In the genomic region with DNA sequence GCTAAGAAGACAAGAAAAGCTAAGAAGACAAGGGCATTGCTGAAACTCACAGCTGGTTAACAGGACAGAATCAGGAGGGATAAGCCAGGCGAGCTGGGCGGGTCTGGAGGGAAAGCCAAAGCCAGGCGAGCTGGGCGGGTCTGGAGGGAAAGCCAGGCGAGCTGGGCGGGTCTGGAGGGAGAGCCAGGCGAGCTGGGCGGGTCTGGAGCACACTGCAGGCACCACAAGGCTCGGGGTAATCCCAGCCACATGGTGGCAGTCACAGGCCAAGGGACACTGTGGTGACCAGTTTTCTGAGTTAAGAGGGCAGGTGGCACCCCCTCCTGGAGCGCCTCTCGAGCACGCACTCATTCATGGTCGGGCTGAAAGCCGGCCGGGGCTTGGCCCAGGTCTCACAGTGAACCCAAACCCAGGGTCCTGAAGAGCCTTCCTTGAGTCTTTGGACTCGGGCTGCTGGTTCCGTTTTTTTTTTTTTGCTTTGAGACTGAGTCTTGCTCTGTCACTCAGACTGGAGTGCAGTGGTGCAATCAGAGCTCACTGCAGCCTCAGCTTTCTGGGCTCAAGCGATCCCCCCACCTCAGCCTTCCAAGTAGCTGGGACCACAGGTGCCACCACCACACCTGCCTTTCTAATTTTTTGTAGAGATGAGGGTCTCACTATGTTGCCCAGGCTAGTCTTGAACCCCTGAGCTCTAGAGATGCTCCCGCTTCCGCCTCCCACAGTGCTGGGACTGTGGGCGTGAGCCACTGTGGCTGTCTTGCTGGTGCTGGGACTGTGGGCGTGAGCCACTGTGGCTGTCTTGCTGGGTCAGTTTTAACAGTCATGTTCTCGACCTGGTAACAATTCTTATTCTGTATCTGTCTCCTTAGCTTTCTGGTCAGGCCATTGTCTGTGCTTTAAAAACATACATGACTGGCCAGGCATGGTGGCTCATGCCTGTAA, we compare ENCODE assay signal across 1 cellular context.
TF ChIP-seq lines count a peak whose summit lies in the region.

No MANE protein-coding gene starts in this region.

TF ChIP-seq in HepG2, 621 proteins besides CTCF, POLR2A, EP300 and RAD21 (continues in another document):
- TF ChIP-seq, protein P1, sequence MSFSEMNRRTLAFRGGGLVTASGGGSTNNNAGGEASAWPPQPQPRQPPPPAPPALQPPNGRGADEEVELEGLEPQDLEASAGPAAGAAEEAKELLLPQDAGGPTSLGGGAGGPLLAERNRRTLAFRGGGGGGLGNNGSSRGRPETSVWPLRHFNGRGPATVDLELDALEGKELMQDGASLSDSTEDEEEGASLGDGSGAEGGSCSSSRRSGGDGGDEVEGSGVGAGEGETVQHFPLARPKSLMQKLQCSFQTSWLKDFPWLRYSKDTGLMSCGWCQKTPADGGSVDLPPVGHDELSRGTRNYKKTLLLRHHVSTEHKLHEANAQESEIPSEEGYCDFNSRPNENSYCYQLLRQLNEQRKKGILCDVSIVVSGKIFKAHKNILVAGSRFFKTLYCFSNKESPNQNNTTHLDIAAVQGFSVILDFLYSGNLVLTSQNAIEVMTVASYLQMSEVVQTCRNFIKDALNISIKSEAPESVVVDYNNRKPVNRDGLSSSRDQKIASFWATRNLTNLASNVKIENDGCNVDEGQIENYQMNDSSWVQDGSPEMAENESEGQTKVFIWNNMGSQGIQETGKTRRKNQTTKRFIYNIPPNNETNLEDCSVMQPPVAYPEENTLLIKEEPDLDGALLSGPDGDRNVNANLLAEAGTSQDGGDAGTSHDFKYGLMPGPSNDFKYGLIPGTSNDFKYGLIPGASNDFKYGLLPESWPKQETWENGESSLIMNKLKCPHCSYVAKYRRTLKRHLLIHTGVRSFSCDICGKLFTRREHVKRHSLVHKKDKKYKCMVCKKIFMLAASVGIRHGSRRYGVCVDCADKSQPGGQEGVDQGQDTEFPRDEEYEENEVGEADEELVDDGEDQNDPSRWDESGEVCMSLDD (CRISPR knock-in tag; IDR thresholded peaks at IDR 0.05; ENCODE audit: borderline replicate concordance) = no peak
- TF ChIP-seq, protein P2, sequence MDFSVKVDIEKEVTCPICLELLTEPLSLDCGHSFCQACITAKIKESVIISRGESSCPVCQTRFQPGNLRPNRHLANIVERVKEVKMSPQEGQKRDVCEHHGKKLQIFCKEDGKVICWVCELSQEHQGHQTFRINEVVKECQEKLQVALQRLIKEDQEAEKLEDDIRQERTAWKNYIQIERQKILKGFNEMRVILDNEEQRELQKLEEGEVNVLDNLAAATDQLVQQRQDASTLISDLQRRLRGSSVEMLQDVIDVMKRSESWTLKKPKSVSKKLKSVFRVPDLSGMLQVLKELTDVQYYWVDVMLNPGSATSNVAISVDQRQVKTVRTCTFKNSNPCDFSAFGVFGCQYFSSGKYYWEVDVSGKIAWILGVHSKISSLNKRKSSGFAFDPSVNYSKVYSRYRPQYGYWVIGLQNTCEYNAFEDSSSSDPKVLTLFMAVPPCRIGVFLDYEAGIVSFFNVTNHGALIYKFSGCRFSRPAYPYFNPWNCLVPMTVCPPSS (IDR thresholded peaks at IDR 0.05) = no peak
- TF ChIP-seq, protein P3, sequence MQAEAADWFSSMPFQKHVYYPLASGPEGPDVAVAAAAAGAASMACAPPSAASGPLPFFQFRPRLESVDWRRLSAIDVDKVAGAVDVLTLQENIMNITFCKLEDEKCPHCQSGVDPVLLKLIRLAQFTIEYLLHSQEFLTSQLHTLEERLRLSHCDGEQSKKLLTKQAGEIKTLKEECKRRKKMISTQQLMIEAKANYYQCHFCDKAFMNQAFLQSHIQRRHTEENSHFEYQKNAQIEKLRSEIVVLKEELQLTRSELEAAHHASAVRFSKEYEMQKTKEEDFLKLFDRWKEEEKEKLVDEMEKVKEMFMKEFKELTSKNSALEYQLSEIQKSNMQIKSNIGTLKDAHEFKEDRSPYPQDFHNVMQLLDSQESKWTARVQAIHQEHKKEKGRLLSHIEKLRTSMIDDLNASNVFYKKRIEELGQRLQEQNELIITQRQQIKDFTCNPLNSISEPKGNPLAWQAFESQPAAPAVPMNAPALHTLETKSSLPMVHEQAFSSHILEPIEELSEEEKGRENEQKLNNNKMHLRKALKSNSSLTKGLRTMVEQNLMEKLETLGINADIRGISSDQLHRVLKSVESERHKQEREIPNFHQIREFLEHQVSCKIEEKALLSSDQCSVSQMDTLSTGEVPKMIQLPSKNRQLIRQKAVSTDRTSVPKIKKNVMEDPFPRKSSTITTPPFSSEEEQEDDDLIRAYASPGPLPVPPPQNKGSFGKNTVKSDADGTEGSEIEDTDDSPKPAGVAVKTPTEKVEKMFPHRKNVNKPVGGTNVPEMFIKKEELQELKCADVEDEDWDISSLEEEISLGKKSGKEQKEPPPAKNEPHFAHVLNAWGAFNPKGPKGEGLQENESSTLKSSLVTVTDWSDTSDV (CRISPR knock-in tag; IDR thresholded peaks at IDR 0.05) = no peak
- TF ChIP-seq ZNF768 (CRISPR knock-in tag; IDR thresholded peaks at IDR 0.05) = no peak
- TF ChIP-seq PAF1 (CRISPR knock-in tag; IDR thresholded peaks at IDR 0.05) = no peak
- no peak for TF ChIP-seq NR3C1 (CRISPR knock-in tag; IDR thresholded peaks at IDR 0.05)
- TF ChIP-seq, protein P4, sequence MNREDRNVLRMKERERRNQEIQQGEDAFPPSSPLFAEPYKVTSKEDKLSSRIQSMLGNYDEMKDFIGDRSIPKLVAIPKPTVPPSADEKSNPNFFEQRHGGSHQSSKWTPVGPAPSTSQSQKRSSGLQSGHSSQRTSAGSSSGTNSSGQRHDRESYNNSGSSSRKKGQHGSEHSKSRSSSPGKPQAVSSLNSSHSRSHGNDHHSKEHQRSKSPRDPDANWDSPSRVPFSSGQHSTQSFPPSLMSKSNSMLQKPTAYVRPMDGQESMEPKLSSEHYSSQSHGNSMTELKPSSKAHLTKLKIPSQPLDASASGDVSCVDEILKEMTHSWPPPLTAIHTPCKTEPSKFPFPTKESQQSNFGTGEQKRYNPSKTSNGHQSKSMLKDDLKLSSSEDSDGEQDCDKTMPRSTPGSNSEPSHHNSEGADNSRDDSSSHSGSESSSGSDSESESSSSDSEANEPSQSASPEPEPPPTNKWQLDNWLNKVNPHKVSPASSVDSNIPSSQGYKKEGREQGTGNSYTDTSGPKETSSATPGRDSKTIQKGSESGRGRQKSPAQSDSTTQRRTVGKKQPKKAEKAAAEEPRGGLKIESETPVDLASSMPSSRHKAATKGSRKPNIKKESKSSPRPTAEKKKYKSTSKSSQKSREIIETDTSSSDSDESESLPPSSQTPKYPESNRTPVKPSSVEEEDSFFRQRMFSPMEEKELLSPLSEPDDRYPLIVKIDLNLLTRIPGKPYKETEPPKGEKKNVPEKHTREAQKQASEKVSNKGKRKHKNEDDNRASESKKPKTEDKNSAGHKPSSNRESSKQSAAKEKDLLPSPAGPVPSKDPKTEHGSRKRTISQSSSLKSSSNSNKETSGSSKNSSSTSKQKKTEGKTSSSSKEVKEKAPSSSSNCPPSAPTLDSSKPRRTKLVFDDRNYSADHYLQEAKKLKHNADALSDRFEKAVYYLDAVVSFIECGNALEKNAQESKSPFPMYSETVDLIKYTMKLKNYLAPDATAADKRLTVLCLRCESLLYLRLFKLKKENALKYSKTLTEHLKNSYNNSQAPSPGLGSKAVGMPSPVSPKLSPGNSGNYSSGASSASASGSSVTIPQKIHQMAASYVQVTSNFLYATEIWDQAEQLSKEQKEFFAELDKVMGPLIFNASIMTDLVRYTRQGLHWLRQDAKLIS (CRISPR knock-in tag; IDR thresholded peaks at IDR 0.05) = no peak
- no peak for TF ChIP-seq JDP2 (CRISPR knock-in tag; IDR thresholded peaks at IDR 0.05; ENCODE audit: borderline replicate concordance)
- no peak for TF ChIP-seq IKZF4 (CRISPR knock-in tag; IDR thresholded peaks at IDR 0.05; ENCODE audit: borderline replicate concordance, low read depth, not compliant biosample characterization)
- TF ChIP-seq MIER2 (CRISPR knock-in tag; IDR thresholded peaks at IDR 0.05) = no peak
- TF ChIP-seq TSC22D2 (CRISPR knock-in tag; IDR thresholded peaks at IDR 0.05; ENCODE audit: borderline replicate concordance) = no peak
- TF ChIP-seq ZNF468 (CRISPR knock-in tag; IDR thresholded peaks at IDR 0.05) = no peak
- no peak for TF ChIP-seq ZNF7 (CRISPR knock-in tag; IDR thresholded peaks at IDR 0.05)
- TF ChIP-seq NBN (conservative IDR thresholded peaks at IDR 0.05) = no peak
- TF ChIP-seq ZNF629 (CRISPR knock-in tag; conservative IDR thresholded peaks at IDR 0.05) = no peak
- TF ChIP-seq ZNF788 (CRISPR knock-in tag; IDR thresholded peaks at IDR 0.05; ENCODE audit: borderline replicate concordance) = no peak
- TF ChIP-seq, protein P5, sequence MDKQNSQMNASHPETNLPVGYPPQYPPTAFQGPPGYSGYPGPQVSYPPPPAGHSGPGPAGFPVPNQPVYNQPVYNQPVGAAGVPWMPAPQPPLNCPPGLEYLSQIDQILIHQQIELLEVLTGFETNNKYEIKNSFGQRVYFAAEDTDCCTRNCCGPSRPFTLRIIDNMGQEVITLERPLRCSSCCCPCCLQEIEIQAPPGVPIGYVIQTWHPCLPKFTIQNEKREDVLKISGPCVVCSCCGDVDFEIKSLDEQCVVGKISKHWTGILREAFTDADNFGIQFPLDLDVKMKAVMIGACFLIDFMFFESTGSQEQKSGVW (CRISPR knock-in tag; IDR thresholded peaks at IDR 0.05; ENCODE audit: borderline replicate concordance) = no peak
- no peak for TF ChIP-seq IKZF1 (IDR thresholded peaks at IDR 0.05)
- no peak for TF ChIP-seq ZNF207 (IDR thresholded peaks at IDR 0.05; ENCODE audit: borderline replicate concordance)
- no peak for TF ChIP-seq ZNF383 (CRISPR knock-in tag; IDR thresholded peaks at IDR 0.05; ENCODE audit: borderline replicate concordance)
- TF ChIP-seq ZBTB38 (CRISPR knock-in tag; IDR thresholded peaks at IDR 0.05) = peak; percentile 78
- TF ChIP-seq EZH2 (conservative IDR thresholded peaks at IDR 0.05; ENCODE audit: low read depth, low read length) = no peak
- TF ChIP-seq, protein P6, sequence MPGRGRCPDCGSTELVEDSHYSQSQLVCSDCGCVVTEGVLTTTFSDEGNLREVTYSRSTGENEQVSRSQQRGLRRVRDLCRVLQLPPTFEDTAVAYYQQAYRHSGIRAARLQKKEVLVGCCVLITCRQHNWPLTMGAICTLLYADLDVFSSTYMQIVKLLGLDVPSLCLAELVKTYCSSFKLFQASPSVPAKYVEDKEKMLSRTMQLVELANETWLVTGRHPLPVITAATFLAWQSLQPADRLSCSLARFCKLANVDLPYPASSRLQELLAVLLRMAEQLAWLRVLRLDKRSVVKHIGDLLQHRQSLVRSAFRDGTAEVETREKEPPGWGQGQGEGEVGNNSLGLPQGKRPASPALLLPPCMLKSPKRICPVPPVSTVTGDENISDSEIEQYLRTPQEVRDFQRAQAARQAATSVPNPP (CRISPR knock-in tag; IDR thresholded peaks at IDR 0.05) = no peak
- peak; percentile 73 for TF ChIP-seq AGO2 (optimal IDR thresholded peaks at IDR 0.05; ENCODE audit: low read depth, low read length)
- TF ChIP-seq ZNF709 (CRISPR knock-in tag; IDR thresholded peaks at IDR 0.05) = no peak
- no peak for TF ChIP-seq FOXA1 (IDR thresholded peaks at IDR 0.05)
- no peak for TF ChIP-seq FOXA1 (CRISPR knock-in tag; IDR thresholded peaks at IDR 0.05)
- no peak for TF ChIP-seq SPEN (CRISPR knock-in tag; IDR thresholded peaks at IDR 0.05; ENCODE audit: low read depth)
- TF ChIP-seq ZMYM2 (CRISPR knock-in tag; IDR thresholded peaks at IDR 0.05) = no peak
- peak; percentile 29 for TF ChIP-seq XRCC5 (optimal IDR thresholded peaks at IDR 0.05; ENCODE audit: low read length)
- TF ChIP-seq RBM22 (optimal IDR thresholded peaks at IDR 0.05; ENCODE audit: low read length) = peak; percentile 69
- TF ChIP-seq, protein P7, sequence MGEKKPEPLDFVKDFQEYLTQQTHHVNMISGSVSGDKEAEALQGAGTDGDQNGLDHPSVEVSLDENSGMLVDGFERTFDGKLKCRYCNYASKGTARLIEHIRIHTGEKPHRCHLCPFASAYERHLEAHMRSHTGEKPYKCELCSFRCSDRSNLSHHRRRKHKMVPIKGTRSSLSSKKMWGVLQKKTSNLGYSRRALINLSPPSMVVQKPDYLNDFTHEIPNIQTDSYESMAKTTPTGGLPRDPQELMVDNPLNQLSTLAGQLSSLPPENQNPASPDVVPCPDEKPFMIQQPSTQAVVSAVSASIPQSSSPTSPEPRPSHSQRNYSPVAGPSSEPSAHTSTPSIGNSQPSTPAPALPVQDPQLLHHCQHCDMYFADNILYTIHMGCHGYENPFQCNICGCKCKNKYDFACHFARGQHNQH (CRISPR knock-in tag; IDR thresholded peaks at IDR 0.05) = no peak
- TF ChIP-seq ZNF264 (CRISPR knock-in tag; IDR thresholded peaks at IDR 0.05) = no peak
- no peak for TF ChIP-seq NFKBIZ (CRISPR knock-in tag; IDR thresholded peaks at IDR 0.05)
- no peak for TF ChIP-seq MBNL3 (CRISPR knock-in tag; conservative IDR thresholded peaks at IDR 0.05)
- TF ChIP-seq, protein P8, sequence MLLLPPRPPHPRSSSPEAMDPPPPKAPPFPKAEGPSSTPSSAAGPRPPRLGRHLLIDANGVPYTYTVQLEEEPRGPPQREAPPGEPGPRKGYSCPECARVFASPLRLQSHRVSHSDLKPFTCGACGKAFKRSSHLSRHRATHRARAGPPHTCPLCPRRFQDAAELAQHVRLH (CRISPR knock-in tag; IDR thresholded peaks at IDR 0.05; ENCODE audit: borderline replicate concordance, low read depth) = no peak
- TF ChIP-seq ZNF674 (CRISPR knock-in tag; IDR thresholded peaks at IDR 0.05; ENCODE audit: low read depth) = no peak
- TF ChIP-seq, protein P9, sequence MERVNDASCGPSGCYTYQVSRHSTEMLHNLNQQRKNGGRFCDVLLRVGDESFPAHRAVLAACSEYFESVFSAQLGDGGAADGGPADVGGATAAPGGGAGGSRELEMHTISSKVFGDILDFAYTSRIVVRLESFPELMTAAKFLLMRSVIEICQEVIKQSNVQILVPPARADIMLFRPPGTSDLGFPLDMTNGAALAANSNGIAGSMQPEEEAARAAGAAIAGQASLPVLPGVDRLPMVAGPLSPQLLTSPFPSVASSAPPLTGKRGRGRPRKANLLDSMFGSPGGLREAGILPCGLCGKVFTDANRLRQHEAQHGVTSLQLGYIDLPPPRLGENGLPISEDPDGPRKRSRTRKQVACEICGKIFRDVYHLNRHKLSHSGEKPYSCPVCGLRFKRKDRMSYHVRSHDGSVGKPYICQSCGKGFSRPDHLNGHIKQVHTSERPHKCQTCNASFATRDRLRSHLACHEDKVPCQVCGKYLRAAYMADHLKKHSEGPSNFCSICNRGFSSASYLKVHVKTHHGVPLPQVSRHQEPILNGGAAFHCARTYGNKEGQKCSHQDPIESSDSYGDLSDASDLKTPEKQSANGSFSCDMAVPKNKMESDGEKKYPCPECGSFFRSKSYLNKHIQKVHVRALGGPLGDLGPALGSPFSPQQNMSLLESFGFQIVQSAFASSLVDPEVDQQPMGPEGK (CRISPR knock-in tag; IDR thresholded peaks at IDR 0.05) = no peak
